In the genomic region with DNA sequence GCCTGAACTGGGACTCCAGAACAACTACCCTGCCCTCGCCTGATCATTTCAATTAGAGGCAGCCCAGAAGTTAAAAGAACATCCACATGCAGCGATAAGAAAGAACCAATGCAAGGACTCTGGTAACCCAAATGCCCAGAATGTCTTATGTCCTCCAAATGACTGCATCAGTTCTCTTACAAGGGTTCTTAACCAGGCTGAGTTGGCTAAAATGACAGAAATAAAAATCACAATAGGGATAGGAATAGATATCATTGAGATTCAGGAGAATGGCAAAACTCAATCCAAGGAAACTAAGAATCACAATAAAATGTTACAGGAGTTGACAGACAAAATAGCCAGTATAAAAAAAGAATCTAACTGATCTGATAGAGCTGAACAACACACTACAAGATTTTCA, we compare ENCODE assay signal across 24 cellular contexts.
"Had no signal": no experiment of that assay in that cellular context is flagged by ENCODE, and none has a peak within 500 bp of the region (broad histone marks: within the 10 kb centered on the region; RNA-seq: fewer than 3 reads in every experiment).

No MANE protein-coding gene starts in this region.

- H3K4me3 Mint-ChIP-seq: mesothelial cell of epicardium; naive thymus-derived CD4-positive, alpha-beta T cell; natural killer cell treated with Interleukin-12 subunit alpha and Interleukin-12 subunit beta and Interleukin-15 and Interleukin-18, amount 100 ng/mL, for 72 hours; stimulated activated effector memory CD8-positive, alpha-beta T cell treated with anti-CD3 and anti-CD28 coated beads, Interleukin-12 subunit alpha, Interleukin-12 subunit beta, amount 100 ng/mL, for 72 hours; stimulated activated naive CD8-positive, alpha-beta T cell treated with anti-CD3 and anti-CD28 coated beads, Interleukin-15, Interleukin-2, amounts not matched to agents 100 ng/mL and 50 ng/mL, for 24 hours had no signal

- ATAC-seq: naive thymus-derived CD4-positive, alpha-beta T cell; natural killer cell treated with Interleukin-12 subunit alpha and Interleukin-12 subunit beta and Interleukin-15 and Interleukin-18, amount 100 ng/mL, for 72 hours; right cardiac atrium; sciatic nerve; stimulated activated effector memory CD8-positive, alpha-beta T cell treated with anti-CD3 and anti-CD28 coated beads, Interleukin-12 subunit alpha, Interleukin-12 subunit beta, amount 100 ng/mL, for 72 hours; upper lobe of right lung had no signal

- H3K27me3 ChIP-seq: hepatocyte, ovary, spleen, suprapubic skin, tibial artery, upper lobe of right lung had no signal

- H3K4me1 ChIP-seq: left ventricle myocardium inferior, spleen, tibial artery, upper lobe of right lung had no signal

- H3K79me2 ChIP-seq: hepatocyte had no signal

- DNase-seq: islet precursor cell; left ventricle myocardium inferior; mesendoderm; naive thymus-derived CD4-positive, alpha-beta T cell; ovary; retina; right cardiac atrium; small intestine; spleen; stimulated activated CD4-positive, alpha-beta T cell treated with anti-CD3 and anti-CD28 coated beads, Interleukin-4, amount 100 ng/mL, for 24 hours; stimulated activated naive CD4-positive, alpha-beta T cell; tibial artery; trophoblast cell; upper lobe of right lung had no signal

- H3K36me3 ChIP-seq: left ventricle myocardium inferior, ovary, spleen, suprapubic skin, thoracic aorta, tibial artery, upper lobe of right lung had no signal

- H3K27ac ChIP-seq: hepatocyte, left ventricle myocardium inferior, ovary, spleen, suprapubic skin, thoracic aorta, tibial artery, upper lobe of right lung had no signal

- H2AFZ ChIP-seq: hepatocyte had no signal

- H3K36me3 Mint-ChIP-seq: naive thymus-derived CD4-positive, alpha-beta T cell; stimulated activated effector memory CD8-positive, alpha-beta T cell treated with anti-CD3 and anti-CD28 coated beads, Interleukin-12 subunit alpha, Interleukin-12 subunit beta, amount 100 ng/mL, for 72 hours had no signal

- H3K9me3 ChIP-seq: ovary had no signal

- H3K4me2 ChIP-seq: hepatocyte had no signal

- H3K4me3 ChIP-seq: hepatocyte, left ventricle myocardium inferior, lung, ovary, spleen, suprapubic skin, thoracic aorta, tibial artery, upper lobe of right lung had no signal

- H3K4me1 Mint-ChIP-seq: mesothelial cell of epicardium; naive thymus-derived CD4-positive, alpha-beta T cell; stimulated activated effector memory CD8-positive, alpha-beta T cell treated with anti-CD3 and anti-CD28 coated beads, Interleukin-12 subunit alpha, Interleukin-12 subunit beta, amount 100 ng/mL, for 72 hours had no signal

- H3K27ac Mint-ChIP-seq: mesothelial cell of epicardium; naive thymus-derived CD4-positive, alpha-beta T cell; natural killer cell treated with Interleukin-12 subunit alpha and Interleukin-12 subunit beta and Interleukin-15 and Interleukin-18, amount 100 ng/mL, for 72 hours; progenitor cell of endocrine pancreas; stimulated activated effector memory CD8-positive, alpha-beta T cell treated with anti-CD3 and anti-CD28 coated beads, Interleukin-12 subunit alpha, Interleukin-12 subunit beta, amount 100 ng/mL, for 72 hours; stimulated activated naive CD8-positive, alpha-beta T cell treated with anti-CD3 and anti-CD28 coated beads, Interleukin-15, Interleukin-2, amounts not matched to agents 100 ng/mL and 50 ng/mL, for 24 hours had no signal

- H3K27me3 Mint-ChIP-seq: naive thymus-derived CD4-positive, alpha-beta T cell; natural killer cell treated with Interleukin-12 subunit alpha and Interleukin-12 subunit beta and Interleukin-15 and Interleukin-18, amount 100 ng/mL, for 72 hours; progenitor cell of endocrine pancreas; stimulated activated naive CD8-positive, alpha-beta T cell treated with anti-CD3 and anti-CD28 coated beads, Interleukin-15, Interleukin-2, amounts not matched to agents 100 ng/mL and 50 ng/mL, for 24 hours had no signal
